In the genomic region with DNA sequence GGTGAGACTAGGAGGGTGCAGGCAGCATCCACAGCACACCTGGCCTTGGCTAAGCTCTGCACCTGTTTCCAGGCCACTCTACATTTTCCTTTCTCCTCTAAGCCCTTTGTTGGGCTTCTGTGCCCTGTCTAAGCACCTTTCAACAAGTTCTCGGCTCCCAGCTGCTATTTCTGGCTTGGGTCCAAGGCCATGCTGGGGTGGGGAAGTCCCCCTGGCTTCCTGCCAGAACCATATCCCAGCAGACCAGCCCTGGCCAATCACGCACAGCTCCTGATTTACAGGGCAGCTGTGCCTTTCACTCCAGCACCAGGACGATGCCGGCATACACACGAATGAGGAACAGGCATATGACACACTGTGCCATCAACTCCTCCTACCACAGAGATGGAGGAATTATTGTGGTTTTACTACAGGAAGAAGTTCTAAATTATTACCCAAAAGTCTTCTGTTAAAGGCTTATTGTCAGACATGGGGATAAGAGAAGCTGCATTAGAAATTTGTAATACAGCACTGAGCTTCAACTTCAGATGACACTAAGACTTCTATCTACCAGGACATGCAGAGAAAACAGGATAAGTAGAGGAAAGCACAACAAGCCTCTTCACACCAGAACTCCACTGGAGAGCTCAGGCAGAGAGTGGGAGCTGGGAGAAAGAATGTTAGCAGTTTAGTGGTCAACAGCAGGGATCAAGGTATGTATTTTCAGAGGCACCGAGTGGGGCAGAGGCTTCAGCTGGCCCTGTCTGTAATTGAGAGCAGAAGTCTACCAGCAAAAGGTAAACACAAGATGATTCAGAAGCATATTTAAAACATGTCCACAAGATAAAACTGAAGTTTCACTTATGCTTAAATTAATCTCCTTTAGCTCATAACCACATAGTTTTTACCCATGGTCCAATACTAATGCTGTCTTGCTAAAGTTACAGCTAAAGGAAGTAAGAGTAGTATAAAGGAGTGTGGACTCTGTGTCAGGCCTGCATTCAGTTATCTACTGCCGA, we compare ENCODE assay signal across 8 cellular contexts. TPM values are rescaled to one million over a fixed set of nuclear protein-coding genes. Genes with fewer than 3 reads are reported as not detected.
A peak's percentile ranks its signal among the peaks of the same experiment; 100 is the strongest.
DNase-seq lines count a peak whose midpoint lies in the region; ATAC-seq and TF ChIP-seq lines count a peak whose summit lies in the region.

No MANE protein-coding gene starts in this region.

- no peak overlapping the region for H4K91ac ChIP-seq in mesenchymal stem cell (ENCODE audit: low read length)

- peak overlapping the region in 1 of 2 experiments; percentile 28 for H3K18ac ChIP-seq in mesenchymal stem cell (ENCODE audit: low read depth in 1 of 2, low read length in 2 of 2)

- H3K36me3 ChIP-seq in colonic mucosa (peaks cover 4% of the 10 kb centered on the region), mesenchymal stem cell (ENCODE audit: control insufficient read depth in 1 of 2, insufficient read depth in 2 of 2, low read depth in 1 of 2, low read length in 2 of 2) (peaks cover 5 to 85% of the 10 kb centered on the region in 2 experiments)

- no peak overlapping the region for H3K23ac ChIP-seq in mesenchymal stem cell (ENCODE audit: low read length in 2 of 2)

- H3K9me3 ChIP-seq in colonic mucosa, result no peaks in the 10 kb centered on the region
- H3K9me3 ChIP-seq in mesenchymal stem cell (ENCODE audit: control insufficient read depth, low read length), result no peaks in the 10 kb centered on the region

- H2BK15ac ChIP-seq in mesenchymal stem cell (ENCODE audit: low read depth, poor library complexity, severe bottlenecking), result no peak overlapping the region

- H3K27me3 ChIP-seq in colonic mucosa, result no peaks in the 10 kb centered on the region
- H3K27me3 ChIP-seq in mesenchymal stem cell (ENCODE audit: control insufficient read depth in 1 of 2, insufficient read depth in 1 of 2, low read length in 2 of 2), result no peaks in the 10 kb centered on the region

- H3K9ac ChIP-seq in colonic mucosa (ENCODE audit: low read depth in 2 of 2, low read length in 2 of 2), result peak overlapping the region in 1 of 2 donors; percentile 62
- peak overlapping the region; percentile 5 for H3K9ac ChIP-seq in mesenchymal stem cell (ENCODE audit: low read length)

- peaks cover 11% of the 10 kb centered on the region for H3K79me1 ChIP-seq in mesenchymal stem cell (replicated peaks; ENCODE audit: low read length, poor library complexity, severe bottlenecking)

- H2BK120ac ChIP-seq in mesenchymal stem cell (ENCODE audit: low read depth, low read length), result no peak overlapping the region

- no peak overlapping the region for H4K8ac ChIP-seq in mesenchymal stem cell (ENCODE audit: low read length)

- H3K4ac ChIP-seq in mesenchymal stem cell (ENCODE audit: low read depth in 1 of 2, low read length in 2 of 2), result no peak overlapping the region

- no peak overlapping the region for H2AK5ac ChIP-seq in mesenchymal stem cell (ENCODE audit: low read length, severe bottlenecking)

- no peak overlapping the region for H2BK12ac ChIP-seq in mesenchymal stem cell (ENCODE audit: low read length in 2 of 2)

- H3K4me3 ChIP-seq in colonic mucosa (no peak overlapping the region), mesenchymal stem cell (ENCODE audit: insufficient read depth in 1 of 2, low read depth in 1 of 2, low read length in 2 of 2) (no peak overlapping the region)

- ATAC-seq in HG03060 (IDR thresholded peaks at IDR 0.05; ENCODE audit: low read depth, unreplicated experiment), result peak; percentile 54

- H2AFZ ChIP-seq in mesenchymal stem cell (ENCODE audit: low read depth, low read length), result no peak overlapping the region

- H3K27ac ChIP-seq in colonic mucosa (peak overlapping the region; percentile 62), mesenchymal stem cell (ENCODE audit: low read length, poor library complexity, severe bottlenecking) (peak overlapping the region; percentile 93)

- H3K4me1 ChIP-seq in colonic mucosa (peaks cover 14% of the 10 kb centered on the region), mesenchymal stem cell (ENCODE audit: control insufficient read depth, insufficient read depth, low read depth, low read length) (peaks cover 8% of the 10 kb centered on the region)

- WGBS in mesenchymal stem cell, result 30% methylated on average over 3 of the region's 7 CpGs

- no peak overlapping the region for H2BK5ac ChIP-seq in mesenchymal stem cell (ENCODE audit: low read depth, low read length, poor library complexity, severe bottlenecking)

- intact Hi-C loops in colonic mucosa (cut with DNase I), result no loop called here

- DNase-seq in GM03348 (ENCODE audit: low spot score) (peak; percentile 64), NCI-H226 (peak; percentile 66), colonic mucosa (peak; percentile 95), mesenchymal stem cell (peak; percentile 87), ecto neural progenitor cell (ENCODE audit: low spot score) (no peak)
- peak; percentile 82 for DNase-seq in activated CD4-positive, alpha-beta T cell treated with anti-CD3 and anti-CD28 coated beads for 48 hours
- peak; percentile 2 for DNase-seq in stimulated activated CD8-positive, alpha-beta memory T cell treated with anti-CD3 and anti-CD28 coated beads, Interleukin-15, amount 100 ng/mL, for 24 hours (ENCODE audit: low read depth)

- H3K4me2 ChIP-seq in mesenchymal stem cell (ENCODE audit: low read length, poor library complexity, severe bottlenecking), result peak overlapping the region; percentile 43

- TF ChIP-seq CTCF in colonic mucosa (IDR thresholded peaks at IDR 0.05), result no peak

- H3K14ac ChIP-seq in mesenchymal stem cell (ENCODE audit: low read length in 2 of 2), result no peak overlapping the region

RNA-seq across cellular contexts. Expression of a gene that starts 37.4 kb away (rescaled TPM):
- total RNA-seq in colonic mucosa, result 10 to 100 TPM; 15.2 to 18.1 TPM
- 10.1 TPM for polyA plus RNA-seq in mesenchymal stem cell (2013, experiment 1 of 2)
- 10.4 TPM for polyA plus RNA-seq in mesenchymal stem cell (2013, experiment 2 of 2)

RNA-seq across cellular contexts. Expression of a gene that starts 55.8 kb away (rescaled TPM):
- total RNA-seq in colonic mucosa, result 10 to 100 TPM; 16.4 to 17.0 TPM
- 0.04 TPM for polyA plus RNA-seq in mesenchymal stem cell (2013, experiment 1 of 2)
- polyA plus RNA-seq in mesenchymal stem cell (2013, experiment 2 of 2), result 0.03 TPM

RNA-seq across cellular contexts. Expression of a gene that starts 57.2 kb away (rescaled TPM):
- total RNA-seq in colonic mucosa, result 1 to 10 TPM; 4.9 TPM
- polyA plus RNA-seq in mesenchymal stem cell (2013, experiment 1 of 2), result not detected
- 0.01 TPM for polyA plus RNA-seq in mesenchymal stem cell (2013, experiment 2 of 2)
